In the genomic region with DNA sequence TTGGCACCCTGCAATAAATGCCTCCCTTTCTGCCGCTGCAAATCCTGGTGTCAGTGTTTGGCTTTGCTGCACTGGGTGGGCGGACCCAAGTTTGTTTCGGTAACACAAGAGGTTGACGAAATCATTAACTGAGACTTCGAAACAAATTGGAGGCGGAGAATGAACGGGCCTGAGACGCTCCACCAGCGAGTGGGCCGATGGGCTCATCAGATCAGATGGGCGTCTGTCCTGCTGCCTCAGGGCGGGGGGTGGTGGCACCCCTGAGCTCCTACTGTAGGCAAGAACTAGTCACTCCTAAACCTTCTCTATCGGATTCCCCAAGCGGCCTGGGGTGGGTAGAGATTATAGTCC, we compare ENCODE assay signal across 8 cellular contexts. TPM values are rescaled to one million over a fixed set of nuclear protein-coding genes. Genes with fewer than 3 reads are reported as not detected.
A peak's percentile ranks its signal among the peaks of the same experiment; 100 is the strongest.
DNase-seq lines count a peak whose midpoint lies in the region; ATAC-seq and TF ChIP-seq lines count a peak whose summit lies in the region.

No MANE protein-coding gene starts in this region.

- H2BK5ac ChIP-seq in trophoblast cell (ENCODE audit: low read depth, low read length, poor library complexity), result no peak overlapping the region

- H3K27me3 Mint-ChIP-seq in activated T-helper 1 cell treated with anti-CD3 and anti-CD28 coated beads, Interleukin-12 subunit alpha, Interleukin-12 subunit beta, Interleukin-2, Interleukin-4 antibody, amounts not matched to agents 30 ng/mL and 10 ng/mL and 1 ng/mL, durations not matched to agents 14 hours and 24 hours and 36 hours (ENCODE audit: insufficient read depth), result peaks cover 27% of the 10 kb centered on the region

- no peak overlapping the region for H3K18ac ChIP-seq in trophoblast cell (ENCODE audit: low read length)

- peaks cover 5 to 13% of the 10 kb centered on the region in 2 experiments for H3K4me1 ChIP-seq in trophoblast cell (ENCODE audit: control insufficient read depth in 1 of 2, insufficient read depth in 2 of 2, low read length in 2 of 2)

- no peak overlapping the region for H4K91ac ChIP-seq in trophoblast cell (ENCODE audit: low read depth, low read length)

- no peak overlapping the region for H3K9ac ChIP-seq in trophoblast cell (ENCODE audit: low read length)

- intact Hi-C loops in activated T-helper 1 cell treated with anti-CD3 and anti-CD28 coated beads, Interleukin-12 subunit alpha, Interleukin-12 subunit beta, Interleukin-2, Interleukin-4 antibody, amounts not matched to agents 30 ng/mL and 10 ng/mL and 1 ng/mL, durations not matched to agents 14 hours and 24 hours and 36 hours (cut with micrococcal nuclease), result loop anchor here (1.0 to 10.0 kb wide), 5 partner anchors 17 to 621 kb away; partner anchors contain the start of gene EMSY
- intact Hi-C loops in cardiac septum (cut with DNase I), result no loop called here

- H3K4me3 ChIP-seq in trophoblast cell (ENCODE audit: low read depth, low read length), result no peak overlapping the region

- no peak overlapping the region for H3K23ac ChIP-seq in trophoblast cell (ENCODE audit: low read length)

- H3K79me1 ChIP-seq in trophoblast cell (ENCODE audit: low read length), result peaks cover 2% of the 10 kb centered on the region

- H3K36me3 ChIP-seq in trophoblast cell (ENCODE audit: control insufficient read depth in 1 of 2, insufficient read depth in 2 of 2, low read length in 2 of 2), result no peaks in the 10 kb centered on the region

- H2BK120ac ChIP-seq in trophoblast cell (ENCODE audit: insufficient read depth, low read length, poor library complexity), result no peak overlapping the region

- DNase-seq in stimulated activated CD4-positive, alpha-beta T cell treated with anti-CD3 and anti-CD28 coated beads, Interleukin-4, amount 100 ng/mL, for 1 hour, result peak; percentile 18
- DNase-seq in stimulated activated CD4-positive, alpha-beta T cell treated with anti-CD3 and anti-CD28 coated beads, Interleukin-2, amount 100 ng/mL, for 48 hours, result no peak
- no peak for DNase-seq in activated T-helper 1 cell treated with anti-CD3 and anti-CD28 coated beads, Interleukin-12 subunit alpha, Interleukin-12 subunit beta, Interleukin-2, Interleukin-4 antibody, amounts not matched to agents 30 ng/mL and 10 ng/mL and 1 ng/mL, durations not matched to agents 14 hours and 24 hours and 36 hours (ENCODE audit: low spot score)
- DNase-seq in cardiac septum (ENCODE audit: low spot score) (peak; percentile 75), trophoblast cell (peak in 1 of 2 donors; percentile 23), DMS53 (lab: John Stamatoyannopoulos, UW) (no peak)

- no peak overlapping the region for H3K27ac Mint-ChIP-seq in activated T-helper 1 cell treated with anti-CD3 and anti-CD28 coated beads, Interleukin-12 subunit alpha, Interleukin-12 subunit beta, Interleukin-2, Interleukin-4 antibody, amounts not matched to agents 30 ng/mL and 10 ng/mL and 1 ng/mL, durations not matched to agents 14 hours and 24 hours and 36 hours

- no peaks in the 10 kb centered on the region for H3K4me1 Mint-ChIP-seq in activated T-helper 1 cell treated with anti-CD3 and anti-CD28 coated beads, Interleukin-12 subunit alpha, Interleukin-12 subunit beta, Interleukin-2, Interleukin-4 antibody, amounts not matched to agents 30 ng/mL and 10 ng/mL and 1 ng/mL, durations not matched to agents 14 hours and 24 hours and 36 hours (ENCODE audit: low read depth)

- H2BK12ac ChIP-seq in trophoblast cell (ENCODE audit: low read length), result no peak overlapping the region

- H3K14ac ChIP-seq in trophoblast cell (ENCODE audit: low read length), result no peak overlapping the region

- H3K4me2 ChIP-seq in trophoblast cell (ENCODE audit: low read length), result peak overlapping the region; percentile 79

- H3K27ac ChIP-seq in trophoblast cell (ENCODE audit: low read depth, low read length), result no peak overlapping the region

- H4K8ac ChIP-seq in trophoblast cell (ENCODE audit: low read depth, low read length), result peak overlapping the region; percentile 15

- TF ChIP-seq POLR2A in GM18505 (IDR thresholded peaks at IDR 0.05; ENCODE audit: borderline replicate concordance, extremely low read depth, insufficient read depth, insufficient read length), result no peak

- H2AK5ac ChIP-seq in trophoblast cell (ENCODE audit: low read length), result no peak overlapping the region

- WGBS in trophoblast cell (ENCODE audit: extremely low coverage, insufficient coverage, insufficient read length), result no CpG with 5 or more reads among the region's 14 CpGs

- ATAC-seq in GM18873 (IDR thresholded peaks at IDR 0.05; ENCODE audit: low FRiP score, unreplicated experiment) (no peak), GM18505 (IDR thresholded peaks at IDR 0.05; ENCODE audit: unreplicated experiment) (no peak)

- no peaks in the 10 kb centered on the region for H3K9me3 ChIP-seq in trophoblast cell (ENCODE audit: insufficient read depth, low read depth, low read length)

- H3K4me3 Mint-ChIP-seq in activated T-helper 1 cell treated with anti-CD3 and anti-CD28 coated beads, Interleukin-12 subunit alpha, Interleukin-12 subunit beta, Interleukin-2, Interleukin-4 antibody, amounts not matched to agents 30 ng/mL and 10 ng/mL and 1 ng/mL, durations not matched to agents 14 hours and 24 hours and 36 hours, result peak overlapping the region; percentile 86

- H3K27me3 ChIP-seq in trophoblast cell (ENCODE audit: insufficient read depth, low read length), result no peaks in the 10 kb centered on the region

- H2AFZ ChIP-seq in trophoblast cell (ENCODE audit: insufficient read depth, low read length, poor library complexity), result peak overlapping the region; percentile 76

- H3K4ac ChIP-seq in trophoblast cell (ENCODE audit: low read depth, low read length), result no peak overlapping the region

- H3K9me3 Mint-ChIP-seq in activated T-helper 1 cell treated with anti-CD3 and anti-CD28 coated beads, Interleukin-12 subunit alpha, Interleukin-12 subunit beta, Interleukin-2, Interleukin-4 antibody, amounts not matched to agents 30 ng/mL and 10 ng/mL and 1 ng/mL, durations not matched to agents 14 hours and 24 hours and 36 hours, result no peaks in the 10 kb centered on the region

- no peak overlapping the region for H4K12ac ChIP-seq in trophoblast cell (ENCODE audit: low read depth, low read length)

- no peaks in the 10 kb centered on the region for H3K36me3 Mint-ChIP-seq in activated T-helper 1 cell treated with anti-CD3 and anti-CD28 coated beads, Interleukin-12 subunit alpha, Interleukin-12 subunit beta, Interleukin-2, Interleukin-4 antibody, amounts not matched to agents 30 ng/mL and 10 ng/mL and 1 ng/mL, durations not matched to agents 14 hours and 24 hours and 36 hours (ENCODE audit: low read depth)

- no peaks in the 10 kb centered on the region for H3K79me2 ChIP-seq in trophoblast cell (ENCODE audit: control insufficient read depth, insufficient read depth, low read length, poor library complexity)

RNA-seq across cellular contexts. Expression of gene CAPN5, which starts 0.9 kb away (rescaled TPM):
- total RNA-seq in activated T-helper 1 cell treated with anti-CD3 and anti-CD28 coated beads, Interleukin-12 subunit alpha, Interleukin-12 subunit beta, Interleukin-2, Interleukin-4 antibody, amounts not matched to agents 30 ng/mL and 10 ng/mL and 1 ng/mL, durations not matched to agents 14 hours and 24 hours and 36 hours, result 0.10 and 0.32 TPM in 2 replicates
- total RNA-seq in cardiac septum, result 4.0 TPM
- polyA plus RNA-seq in trophoblast cell (2013), result 5.7 and 5.9 TPM in 2 replicates

RNA-seq across cellular contexts. Expression of gene B3GNT6, which starts 31.7 kb away (rescaled TPM):
- total RNA-seq in activated T-helper 1 cell treated with anti-CD3 and anti-CD28 coated beads, Interleukin-12 subunit alpha, Interleukin-12 subunit beta, Interleukin-2, Interleukin-4 antibody, amounts not matched to agents 30 ng/mL and 10 ng/mL and 1 ng/mL, durations not matched to agents 14 hours and 24 hours and 36 hours, result not detected in 2 replicates
- not detected for total RNA-seq in cardiac septum
- polyA plus RNA-seq in trophoblast cell (2013), result 0.01 TPM in 2 replicates

RNA-seq across cellular contexts. Expression of gene OMP, which starts 36.8 kb away (rescaled TPM):
- not detected in 2 replicates for total RNA-seq in activated T-helper 1 cell treated with anti-CD3 and anti-CD28 coated beads, Interleukin-12 subunit alpha, Interleukin-12 subunit beta, Interleukin-2, Interleukin-4 antibody, amounts not matched to agents 30 ng/mL and 10 ng/mL and 1 ng/mL, durations not matched to agents 14 hours and 24 hours and 36 hours
- not detected for total RNA-seq in cardiac septum
- not detected in 2 replicates for polyA plus RNA-seq in trophoblast cell (2013)

Comparison
In these comparisons a context has a peak if more than half of its experiments do, and no peak if none do; other contexts are left out.
1. DNase-seq: peak in stimulated activated CD4-positive, alpha-beta T cell treated with anti-CD3 and anti-CD28 coated beads, Interleukin-4, amount 100 ng/mL, for 1 hour (single experiment) and cardiac septum (single experiment); none in stimulated activated CD4-positive, alpha-beta T cell treated with anti-CD3 and anti-CD28 coated beads, Interleukin-2, amount 100 ng/mL, for 48 hours (0 of 2), activated T-helper 1 cell treated with anti-CD3 and anti-CD28 coated beads, Interleukin-12 subunit alpha, Interleukin-12 subunit beta, Interleukin-2, Interleukin-4 antibody, amounts not matched to agents 30 ng/mL and 10 ng/mL and 1 ng/mL, durations not matched to agents 14 hours and 24 hours and 36 hours (single experiment) and DMS53 (single experiment).